In the genomic region with DNA sequence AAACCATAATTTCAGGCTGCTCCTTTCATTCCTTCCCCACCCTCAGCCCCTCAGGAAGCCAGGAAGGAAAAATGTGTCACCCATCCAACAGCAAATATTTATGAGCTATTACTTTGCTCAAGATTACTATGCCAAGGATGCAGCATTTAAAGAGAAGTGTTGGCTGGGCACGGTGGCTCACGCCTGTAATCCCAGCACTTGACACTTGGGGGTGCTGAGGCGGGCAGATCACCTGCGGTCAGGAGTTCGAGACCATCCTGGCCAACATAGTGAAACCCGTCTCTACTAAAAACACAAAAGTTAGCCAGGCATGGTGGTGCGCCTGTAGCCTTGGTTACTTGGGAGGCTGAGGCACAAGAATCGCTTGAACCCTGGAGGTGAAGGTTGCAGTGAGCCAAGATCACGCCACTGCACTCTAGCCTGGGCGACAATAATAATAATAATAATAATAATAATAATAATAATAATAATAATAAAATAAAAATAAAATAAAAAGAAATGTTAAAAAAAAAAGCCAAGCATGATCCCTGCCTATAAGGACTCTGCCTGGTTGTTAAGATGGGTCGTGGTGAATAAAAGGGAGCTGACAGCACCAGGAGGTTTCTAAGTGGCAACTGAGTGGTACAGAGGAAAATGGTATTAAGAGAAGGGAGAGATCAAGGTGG, we compare ENCODE assay signal across 20 cellular contexts. TPM values are rescaled to one million over a fixed set of nuclear protein-coding genes. Genes with fewer than 3 reads are reported as not detected.
DNase-seq lines count a peak whose midpoint lies in the region; ATAC-seq and TF ChIP-seq lines count a peak whose summit lies in the region.
"Had no signal": no experiment of that assay in that cellular context is flagged by ENCODE, and none has a peak within 500 bp of the region (broad histone marks: within the 10 kb centered on the region; RNA-seq: fewer than 3 reads in every experiment).

No MANE protein-coding gene starts in this region.

- H3K36me3 Mint-ChIP-seq in neural crest cell (ENCODE audit: low read depth), result peaks cover 3% of the 10 kb centered on the region

- peak; percentile 17 for DNase-seq in Right ventricle myocardium superior
- DNase-seq in left ventricle myocardium inferior, result no peak
- DNase-seq in astrocyte of the spinal cord (ENCODE audit: low read depth, low spot score), result no peak
- no peak for DNase-seq in neural crest cell (ENCODE audit: low read depth, low spot score)
- DNase-seq in medulla oblongata (ENCODE audit: extremely low spot score), result no peak
- no peak for DNase-seq in HCEC 1CT
- DNase-seq: activated CD4-positive, CD25-positive, alpha-beta regulatory T cell treated with anti-CD3 and anti-CD28 coated beads, Interleukin-2, amount 50 U/mL, for 72 hours; activated T-cell treated with anti-CD3 and anti-CD28 coated beads, Interleukin-2, amount 50 U/mL, for 72 hours; body of pancreas; head of caudate nucleus; Karpas-422; NCI-H1105; NCI-H524; nucleus accumbens; PC-9 had no signal

- intact Hi-C loops in Right ventricle myocardium superior (cut with DNase I), result no loop called here
- intact Hi-C loops in left ventricle myocardium inferior (cut with micrococcal nuclease), result no loop called here

- no peak overlapping the region for H3K27ac Mint-ChIP-seq in neural crest cell (ENCODE audit: unreplicated experiment)
- H3K27ac Mint-ChIP-seq: activated naive CD8-positive, alpha-beta T cell; activated T-cell treated with anti-CD3 and anti-CD28 coated beads, Interleukin-2, amount 50 U/mL, for 72 hours had no signal

- H3K4me1 Mint-ChIP-seq in neural crest cell, result peaks cover 4% of the 10 kb centered on the region

- H3K9me3 ChIP-seq in left ventricle myocardium inferior (replicated peaks), result no peaks in the 10 kb centered on the region
- H3K9me3 ChIP-seq: body of pancreas, esophagus muscularis mucosa, right atrium auricular region had no signal

- ATAC-seq in Right ventricle myocardium superior (ENCODE audit: poor library complexity), result no peak
- no peak for ATAC-seq in GM19397 (IDR thresholded peaks at IDR 0.05; ENCODE audit: unreplicated experiment)
- ATAC-seq: activated T-cell treated with anti-CD3 and anti-CD28 coated beads, Interleukin-2, amount 50 U/mL, for 72 hours; body of pancreas had no signal

- H3K9me3 Mint-ChIP-seq in neural crest cell, result peaks cover 3% of the 10 kb centered on the region
- H3K9me3 Mint-ChIP-seq: activated T-cell treated with anti-CD3 and anti-CD28 coated beads, Interleukin-2, amount 50 U/mL, for 72 hours had no signal

- H3K4me3 ChIP-seq in left ventricle myocardium inferior (no peak overlapping the region), GM12875 (ENCODE audit: low read depth, low read length) (no peak overlapping the region), astrocyte of the spinal cord (ENCODE audit: low read depth, low read length) (no peak overlapping the region)
- H3K4me3 ChIP-seq: body of pancreas, esophagus muscularis mucosa, PC-9, right atrium auricular region had no signal

- no peaks in the 10 kb centered on the region for H3K27me3 ChIP-seq in left ventricle myocardium inferior (ENCODE audit: low read depth)
- H3K27me3 ChIP-seq: body of pancreas, esophagus muscularis mucosa, right atrium auricular region had no signal

- in situ Hi-C loops in astrocyte of the spinal cord (cut with HindIII; ENCODE audit: low sequenced_read_pairs), result no loop called here

- no peaks in the 10 kb centered on the region for H3K4me1 ChIP-seq in left ventricle myocardium inferior
- H3K4me1 ChIP-seq: body of pancreas, esophagus muscularis mucosa, right atrium auricular region had no signal

- no peaks in the 10 kb centered on the region for H3K36me3 ChIP-seq in left ventricle myocardium inferior
- H3K36me3 ChIP-seq: esophagus muscularis mucosa, right atrium auricular region had no signal

- TF ChIP-seq CTCF in left ventricle myocardium inferior (IDR thresholded peaks at IDR 0.05; ENCODE audit: borderline replicate concordance) (no peak), GM12875 (IDR thresholded peaks at IDR 0.05; ENCODE audit: borderline replicate concordance, insufficient read depth, low read depth, low read length) (0 out of 2 replicates have a peak, but pooled peaks have one; percentile 11), astrocyte of the spinal cord (IDR thresholded peaks at IDR 0.05; ENCODE audit: low read depth, low read length) (peak; percentile 21), neural crest cell (conservative IDR thresholded peaks at IDR 0.05) (peak; percentile 37)

- no peak overlapping the region for H3K4me3 Mint-ChIP-seq in neural crest cell
- H3K4me3 Mint-ChIP-seq: activated naive CD8-positive, alpha-beta T cell; activated T-cell treated with anti-CD3 and anti-CD28 coated beads, Interleukin-2, amount 50 U/mL, for 72 hours had no signal

- H3K27me3 Mint-ChIP-seq in neural crest cell (ENCODE audit: low read depth), result no peaks in the 10 kb centered on the region
- H3K27me3 Mint-ChIP-seq: activated naive CD8-positive, alpha-beta T cell had no signal

- H3K27ac ChIP-seq in left ventricle myocardium inferior (replicated peaks), result no peak overlapping the region
- H3K27ac ChIP-seq: body of pancreas, esophagus muscularis mucosa, PC-9, right atrium auricular region had no signal

RNA-seq across cellular contexts. Expression of gene TIAM2, which starts 20.5 kb away (rescaled TPM):
- total RNA-seq in Right ventricle myocardium superior, result 8.4 TPM
- 12.0 TPM for total RNA-seq in left ventricle myocardium inferior
- 33.5 and 36.8 TPM in 2 replicates for total RNA-seq in neural crest cell
